28 cellular contexts compared by ENCODE assay signal in the genomic region with DNA sequence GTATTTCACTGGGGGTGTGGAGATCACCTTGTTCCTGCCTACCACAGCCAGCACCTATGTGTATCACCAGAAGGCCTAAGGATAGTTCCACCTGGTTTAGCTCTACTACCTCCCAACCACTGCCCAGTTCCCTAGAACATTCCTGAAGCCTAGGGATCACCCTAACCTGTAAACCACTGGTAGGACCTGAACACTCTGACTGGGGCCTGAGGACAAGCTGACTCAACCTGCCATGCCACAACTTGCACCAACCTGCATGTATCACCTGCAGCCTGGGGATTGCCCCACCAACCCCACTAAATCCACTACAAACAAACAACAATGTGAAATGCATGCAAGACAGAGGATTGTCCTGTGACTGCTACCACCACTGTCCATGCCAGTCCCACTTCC.
"Had no signal": no experiment of that assay in that cellular context is flagged by ENCODE, and none has a peak within 500 bp of the region (broad histone marks: within the 10 kb centered on the region; RNA-seq: fewer than 3 reads in every experiment).

No MANE protein-coding gene starts in this region.

- H3K27me3 Mint-ChIP-seq: activated CD4-positive, alpha-beta T cell treated with anti-CD3 and anti-CD28 coated beads, Interleukin-2, amount 10 ng/mL, durations not matched to agents 24 days and 14 days; activated naive CD8-positive, alpha-beta T cell treated with anti-CD3 and anti-CD28 coated beads for 36 hours; activated T-cell treated with anti-CD3 and anti-CD28 coated beads, Interleukin-2, amount 50 U/mL, for 24 hours had no signal

- ATAC-seq: activated CD8-positive, alpha-beta T cell treated with anti-CD3 and anti-CD28 coated beads, Interleukin-2, amount 10 ng/mL, durations not matched to agents 7 days and 5 days; PC-3 had no signal

- H3K9me3 ChIP-seq: SJCRH30 had no signal

- H3K27ac Mint-ChIP-seq: activated CD4-positive, alpha-beta T cell treated with anti-CD3 and anti-CD28 coated beads, Interleukin-2, amount 10 ng/mL, durations not matched to agents 24 days and 14 days; activated CD8-positive, alpha-beta T cell treated with anti-CD3 and anti-CD28 coated beads, Interleukin-2, amount 10 ng/mL, durations not matched to agents 7 days and 5 days; activated naive CD4-positive, alpha-beta T cell treated with anti-CD3 and anti-CD28 coated beads for 36 hours; activated naive CD8-positive, alpha-beta T cell treated with anti-CD3 and anti-CD28 coated beads for 36 hours; activated T-cell treated with anti-CD3 and anti-CD28 coated beads, Interleukin-2, amount 50 U/mL, for 24 hours; activated T-helper 1 cell treated with anti-CD3 and anti-CD28 coated beads, Interleukin-12 subunit alpha, Interleukin-12 subunit beta, Interleukin-2, Interleukin-4 antibody, amounts not matched to agents 30 ng/mL and 10 ng/mL and 1 ng/mL, durations not matched to agents 14 hours and 24 hours and 36 hours had no signal

- H3K36me3 ChIP-seq: ascending aorta, MG63, Peyer's patch, SJCRH30 had no signal

- H3K27ac ChIP-seq: ascending aorta, Peyer's patch, SJCRH30, SK-N-MC had no signal

- H3K4me3 Mint-ChIP-seq: activated CD4-positive, alpha-beta T cell treated with anti-CD3 and anti-CD28 coated beads, Interleukin-2, amount 10 ng/mL, durations not matched to agents 24 days and 14 days; activated CD8-positive, alpha-beta T cell treated with anti-CD3 and anti-CD28 coated beads, Interleukin-2, amount 10 ng/mL, durations not matched to agents 7 days and 5 days; activated naive CD4-positive, alpha-beta T cell treated with anti-CD3 and anti-CD28 coated beads for 36 hours; activated naive CD8-positive, alpha-beta T cell treated with anti-CD3 and anti-CD28 coated beads for 36 hours; activated T-cell treated with anti-CD3 and anti-CD28 coated beads, Interleukin-2, amount 50 U/mL, for 24 hours; activated T-helper 1 cell treated with anti-CD3 and anti-CD28 coated beads, Interleukin-12 subunit alpha, Interleukin-12 subunit beta, Interleukin-2, Interleukin-4 antibody, amounts not matched to agents 30 ng/mL and 10 ng/mL and 1 ng/mL, durations not matched to agents 14 hours and 24 hours and 36 hours had no signal

- H3K27me3 ChIP-seq: ascending aorta, MG63, Peyer's patch, SJCRH30 had no signal

- FAIRE-seq: TTC549 had no signal

- DNase-seq: activated CD4-positive, alpha-beta T cell treated with anti-CD3 and anti-CD28 coated beads, Interleukin-2, amount 10 ng/mL, durations not matched to agents 24 days and 14 days; activated CD4-positive, alpha-beta T cell treated with anti-CD3 and anti-CD28 coated beads, Interleukin-2, amount 50 U/mL, for 4 hours; activated CD8-positive, alpha-beta T cell treated with anti-CD3 and anti-CD28 coated beads, Interleukin-2, amount 10 ng/mL, durations not matched to agents 7 days and 5 days; activated gamma-delta T cell treated with Interleukin-2 at 50 U/mL for 16 hours; activated naive CD4-positive, alpha-beta T cell treated with anti-CD3 and anti-CD28 coated beads for 36 hours; activated naive CD8-positive, alpha-beta T cell treated with anti-CD3 and anti-CD28 coated beads for 36 hours; activated T-cell treated with anti-CD3 and anti-CD28 coated beads, Interleukin-2, amount 50 U/mL, for 24 hours; amniotic stem cell; caudate nucleus; cerebellar nuclear complex; MG63; NCI-H1092; NCI-H1436 treated with DMSO at 0.1 percent for 48 hours; NCI-H187; NCI-H2029 treated with DMSO at 0.1 percent for 48 hours; NCI-H2107; NCI-H2171; NCI-H510A; NCI-H748 treated with DMSO at 0.1 percent for 48 hours; NK-92 treated with Interleukin-12 subunit alpha and Interleukin-12 subunit beta, amount 100 ng/mL, for 24 hours; PC-3; Peyer's patch; T1000 had no signal

- H3K4me1 ChIP-seq: ascending aorta, Peyer's patch, SJCRH30 had no signal

- H3K4me1 Mint-ChIP-seq: activated CD4-positive, alpha-beta T cell treated with anti-CD3 and anti-CD28 coated beads, Interleukin-2, amount 10 ng/mL, durations not matched to agents 24 days and 14 days; activated naive CD8-positive, alpha-beta T cell treated with anti-CD3 and anti-CD28 coated beads for 36 hours had no signal

- H3K36me3 Mint-ChIP-seq: activated naive CD8-positive, alpha-beta T cell treated with anti-CD3 and anti-CD28 coated beads for 36 hours had no signal

- H3K4me3 ChIP-seq: ascending aorta, MG63, Peyer's patch, SJCRH30, SK-N-MC had no signal
